In genomic region chrX:114906978-114907510, GRCh38 we compare ENCODE assay signal across 1 cellular context.
TF ChIP-seq lines count a peak whose summit lies in the region.

No MANE protein-coding gene starts in this region.

TF ChIP-seq in H1, 55 proteins besides CTCF, POLR2A, EP300 and RAD21 (continued from another document):
- peak; percentile 27 for TF ChIP-seq CHD7 (IDR thresholded peaks at IDR 0.05; ENCODE audit: insufficient replicate concordance, low read length)
